In genomic region chr6:157455028-157455714, GRCh38 we compare ENCODE assay signal across 22 cellular contexts.
A peak's percentile ranks its signal among the peaks of the same experiment; 100 is the strongest.
DNase-seq lines count a peak whose midpoint lies in the region; ATAC-seq, FAIRE-seq and TF ChIP-seq lines count a peak whose summit lies in the region.
"Had no signal": no experiment of that assay in that cellular context is flagged by ENCODE, and none has a peak within 500 bp of the region (broad histone marks: within the 10 kb centered on the region; RNA-seq: fewer than 3 reads in every experiment).

No MANE protein-coding gene starts in this region.

- no peaks in the 10 kb centered on the region for H3K27me3 Mint-ChIP-seq in stimulated activated naive CD8-positive, alpha-beta T cell treated with anti-CD3 and anti-CD28 coated beads, Interleukin-15, Interleukin-2, amounts not matched to agents 100 ng/mL and 50 ng/mL, for 24 hours
- H3K27me3 Mint-ChIP-seq: activated naive CD4-positive, alpha-beta T cell treated with anti-CD3 and anti-CD28 coated beads, Interleukin-2, amount 10 ng/mL, durations not matched to agents 7 days and 5 days; T-cell had no signal

- no peaks in the 10 kb centered on the region for H3K36me3 ChIP-seq in neuronal stem cell (replicated peaks in 1 of 2; ENCODE audit: control insufficient read depth in 2 of 2, insufficient read depth in 2 of 2, low read length in 2 of 2)
- H3K36me3 ChIP-seq: right atrium auricular region, uterus had no signal

- H3K23ac ChIP-seq in neuronal stem cell (ENCODE audit: low read depth, low read length, poor library complexity) = no peak overlapping the region

- H3K14ac ChIP-seq in neuronal stem cell (ENCODE audit: low read length) = no peak overlapping the region

- no peaks in the 10 kb centered on the region for H3K9me3 Mint-ChIP-seq in stimulated activated naive CD8-positive, alpha-beta T cell treated with anti-CD3 and anti-CD28 coated beads, Interleukin-15, Interleukin-2, amounts not matched to agents 100 ng/mL and 50 ng/mL, for 24 hours
- H3K9me3 Mint-ChIP-seq: activated CD4-positive, alpha-beta memory T cell treated with anti-CD3 and anti-CD28 coated beads for 36 hours; activated naive CD4-positive, alpha-beta T cell treated with anti-CD3 and anti-CD28 coated beads, Interleukin-2, amount 10 ng/mL, durations not matched to agents 7 days and 5 days; T-cell had no signal

- no peak overlapping the region for H3K9ac ChIP-seq in neuronal stem cell (ENCODE audit: low read depth, low read length, poor library complexity)

- WGBS in neuronal stem cell (ENCODE audit: extremely low coverage in 2 of 2, insufficient read length in 2 of 2, insufficient replicate concordance in 1 of 2), 2 donors = no CpG with 5 or more reads among the region's 14 CpGs

- peaks cover 11 to 15% of the 10 kb centered on the region in 2 donors for H3K4me1 ChIP-seq in neuronal stem cell (ENCODE audit: control insufficient read depth in 2 of 2, insufficient read depth in 1 of 2, low read depth in 1 of 2, low read length in 2 of 2)
- H3K4me1 ChIP-seq: uterus had no signal

- H3K4me2 ChIP-seq in neuronal stem cell (ENCODE audit: insufficient read depth, low read length, poor library complexity, severe bottlenecking) = no peak overlapping the region

- H3K4me3 Mint-ChIP-seq in stimulated activated naive CD8-positive, alpha-beta T cell treated with anti-CD3 and anti-CD28 coated beads, Interleukin-15, Interleukin-2, amounts not matched to agents 100 ng/mL and 50 ng/mL, for 24 hours = no peak overlapping the region
- H3K4me3 Mint-ChIP-seq: activated CD4-positive, alpha-beta memory T cell treated with anti-CD3 and anti-CD28 coated beads for 36 hours; activated naive CD4-positive, alpha-beta T cell treated with anti-CD3 and anti-CD28 coated beads, Interleukin-2, amount 10 ng/mL, durations not matched to agents 7 days and 5 days; T-cell had no signal

- no peak overlapping the region for H2AK5ac ChIP-seq in neuronal stem cell (ENCODE audit: low read depth, low read length)

- no peaks in the 10 kb centered on the region for H3K79me1 ChIP-seq in neuronal stem cell (ENCODE audit: low read depth, low read length)

- H3K36me3 Mint-ChIP-seq in stimulated activated naive CD8-positive, alpha-beta T cell treated with anti-CD3 and anti-CD28 coated beads, Interleukin-15, Interleukin-2, amounts not matched to agents 100 ng/mL and 50 ng/mL, for 24 hours (ENCODE audit: low read depth) = no peaks in the 10 kb centered on the region
- H3K36me3 Mint-ChIP-seq: activated CD4-positive, alpha-beta memory T cell treated with anti-CD3 and anti-CD28 coated beads for 36 hours; activated naive CD4-positive, alpha-beta T cell treated with anti-CD3 and anti-CD28 coated beads, Interleukin-2, amount 10 ng/mL, durations not matched to agents 7 days and 5 days; T-cell had no signal

- no peak for ATAC-seq in stimulated activated naive CD8-positive, alpha-beta T cell treated with anti-CD3 and anti-CD28 coated beads, Interleukin-15, Interleukin-2, amounts not matched to agents 100 U/mL and 50 U/mL, for 24 hours
- no peak for ATAC-seq in HG03342 (IDR thresholded peaks at IDR 0.05; ENCODE audit: unreplicated experiment)
- ATAC-seq: T-cell had no signal

- H2BK5ac ChIP-seq in neuronal stem cell (ENCODE audit: low read length) = no peak overlapping the region

- H2BK12ac ChIP-seq in neuronal stem cell (ENCODE audit: low read length) = no peak overlapping the region

- peak overlapping the region; percentile 1 for H3K27ac Mint-ChIP-seq in stimulated activated naive CD8-positive, alpha-beta T cell treated with anti-CD3 and anti-CD28 coated beads, Interleukin-15, Interleukin-2, amounts not matched to agents 100 ng/mL and 50 ng/mL, for 24 hours
- H3K27ac Mint-ChIP-seq: activated naive CD4-positive, alpha-beta T cell treated with anti-CD3 and anti-CD28 coated beads, Interleukin-2, amount 10 ng/mL, durations not matched to agents 7 days and 5 days; T-cell had no signal

- H3K4ac ChIP-seq in neuronal stem cell (ENCODE audit: low read length) = no peak overlapping the region

- no peak for FAIRE-seq in GM12891 (lab: Jason Lieb, UNC)

- H3K27ac ChIP-seq in neuronal stem cell (replicated peaks; ENCODE audit: low read length) = no peak overlapping the region
- H3K27ac ChIP-seq: right atrium auricular region had no signal

- TF ChIP-seq POLR2A in erythroblast (IDR thresholded peaks at IDR 0.05; ENCODE audit: low read length) (no peak), GM12891 (IDR thresholded peaks at IDR 0.05; ENCODE audit: low read depth, low read length) (no peak)

- no peak for DNase-seq in stimulated activated naive CD8-positive, alpha-beta T cell treated with anti-CD3 and anti-CD28 coated beads, Interleukin-15, Interleukin-2, amounts not matched to agents 100 U/mL and 50 U/mL, for 24 hours
- DNase-seq in erythroblast (lab: John Stamatoyannopoulos, UW) (peak; percentile 35 to 41), neuronal stem cell (ENCODE audit: low spot score) (no peak), cerebellum (ENCODE audit: low spot score) (no peak), GM12891 (ENCODE audit: insufficient read length, low spot score) (no peak), NCI-H1092 (lab: John Stamatoyannopoulos, UW) (no peak)
- DNase-seq: activated CD4-positive, alpha-beta memory T cell treated with anti-CD3 and anti-CD28 coated beads for 36 hours; activated naive CD4-positive, alpha-beta T cell treated with anti-CD3 and anti-CD28 coated beads, Interleukin-2, amount 10 ng/mL, durations not matched to agents 7 days and 5 days; activated T-cell treated with anti-CD3 and anti-CD28 coated beads for 4 hours; aorta; HCEC 1CT; islet precursor cell; mesendoderm; NCI-H2171 treated with DMSO at 0.1 percent for 48 hours; OCI-M1; SIG-M5; stimulated activated naive CD4-positive, alpha-beta T cell; T-cell; uterus had no signal

- H2BK120ac ChIP-seq in neuronal stem cell (ENCODE audit: low read depth, low read length) = no peak overlapping the region

- no peak overlapping the region for H3K18ac ChIP-seq in neuronal stem cell (ENCODE audit: low read length)

- no peak overlapping the region for H3K4me3 ChIP-seq in neuronal stem cell (ENCODE audit: low read length in 2 of 2)
- H3K4me3 ChIP-seq: uterus had no signal

- no peaks in the 10 kb centered on the region for H3K9me3 ChIP-seq in neuronal stem cell (replicated peaks in 1 of 2; ENCODE audit: control insufficient read depth in 2 of 2, insufficient read depth in 1 of 2, low read depth in 1 of 2, low read length in 2 of 2)
- H3K9me3 ChIP-seq: right atrium auricular region, uterus had no signal

- peaks cover 34% of the 10 kb centered on the region for H3K4me1 Mint-ChIP-seq in stimulated activated naive CD8-positive, alpha-beta T cell treated with anti-CD3 and anti-CD28 coated beads, Interleukin-15, Interleukin-2, amounts not matched to agents 100 ng/mL and 50 ng/mL, for 24 hours (ENCODE audit: low read depth)

- no peak overlapping the region for H4K91ac ChIP-seq in neuronal stem cell (ENCODE audit: low read depth, low read length, poor library complexity)

- H2AFZ ChIP-seq in neuronal stem cell (ENCODE audit: low read length) = peak overlapping the region; percentile 59

- no peak overlapping the region for H4K8ac ChIP-seq in neuronal stem cell (ENCODE audit: low read depth, low read length)

- H2BK15ac ChIP-seq in neuronal stem cell (ENCODE audit: low read length) = no peak overlapping the region

- H3K27me3 ChIP-seq in neuronal stem cell (ENCODE audit: control insufficient read depth in 3 of 3, insufficient read depth in 3 of 3, low read depth in 1 of 3, low read length in 3 of 3) = no peaks in the 10 kb centered on the region
- H3K27me3 ChIP-seq: right atrium auricular region, uterus had no signal

TF ChIP-seq in GM12891, 5 proteins besides CTCF, POLR2A, EP300 and RAD21:
- TF ChIP-seq SPI1 (IDR thresholded peaks at IDR 0.05; ENCODE audit: low read depth, low read length) (no peak), POLR2AphosphoS5 (IDR thresholded peaks at IDR 0.05; ENCODE audit: low read depth, low read length) (no peak), PAX5 (IDR thresholded peaks at IDR 0.05; ENCODE audit: insufficient read depth, low read length, severe bottlenecking) (no peak), TAF1 (IDR thresholded peaks at IDR 0.05; ENCODE audit: low read depth, low read length) (no peak), POU2F2 (IDR thresholded peaks at IDR 0.05; ENCODE audit: low read depth, low read length) (no peak)

Comparison
In these comparisons a context has a peak if more than half of its experiments do, and no peak if none do; other contexts are left out.
1. DNase-seq: peak in erythroblast (2 of 2); none in stimulated activated naive CD8-positive, alpha-beta T cell treated with anti-CD3 and anti-CD28 coated beads, Interleukin-15, Interleukin-2, amounts not matched to agents 100 U/mL and 50 U/mL, for 24 hours (single experiment), neuronal stem cell (single experiment), cerebellum (single experiment), GM12891 (single experiment) and NCI-H1092 (single experiment).